8 cellular contexts compared by ENCODE assay signal in the genomic region with DNA sequence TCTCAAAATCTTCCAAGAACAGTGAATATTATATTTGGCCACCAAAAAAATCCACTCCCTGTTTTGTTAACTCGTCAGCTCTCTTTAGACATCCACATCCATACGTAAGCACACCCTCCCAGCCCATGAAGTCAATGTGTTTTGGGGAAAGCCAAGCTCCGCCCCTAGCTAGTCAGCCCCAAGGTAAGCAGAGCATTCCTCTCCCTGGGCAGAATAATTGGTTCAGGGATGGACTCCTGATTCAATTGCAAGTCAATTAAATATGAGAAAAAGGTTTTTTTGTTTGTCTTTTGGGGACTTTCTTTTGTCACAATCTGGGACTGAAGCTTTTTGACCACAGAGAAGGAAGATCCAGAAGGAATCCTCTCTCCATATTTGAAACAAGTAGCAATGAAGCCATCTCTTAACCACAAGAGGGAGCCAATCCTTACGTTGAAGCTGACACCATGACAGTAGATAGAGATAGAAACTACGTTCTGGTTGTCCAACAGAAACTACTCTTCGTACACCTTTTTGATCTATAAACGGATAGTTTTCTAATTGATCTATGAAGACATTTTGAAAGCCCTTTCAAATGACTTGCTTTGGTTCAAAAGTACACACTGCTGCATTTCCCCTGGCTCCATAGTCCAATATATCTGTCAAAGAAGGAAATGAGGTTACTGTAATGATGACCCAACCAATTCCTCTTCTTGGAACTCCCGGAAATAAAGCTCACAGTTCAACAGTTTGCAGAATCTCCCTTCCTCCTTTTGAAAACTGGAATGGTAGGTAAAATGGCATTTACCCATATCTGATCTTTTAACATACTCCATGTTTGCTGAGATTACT.
A peak's percentile ranks its signal among the peaks of the same experiment; 100 is the strongest.
DNase-seq lines count a peak whose midpoint lies in the region; ATAC-seq and TF ChIP-seq lines count a peak whose summit lies in the region.

No MANE protein-coding gene starts in this region.

- peak; percentile 95 for ATAC-seq in HCT116
- no peak for ATAC-seq in activated T-cell treated with anti-CD3 and anti-CD28 coated beads, Interleukin-2, amount 50 U/mL, for 4 hours

- H4K8ac ChIP-seq in neuronal stem cell (ENCODE audit: low read depth, low read length), result no peak overlapping the region

- no peak overlapping the region for H2BK15ac ChIP-seq in neuronal stem cell (ENCODE audit: low read length)

- H3K9me3 Mint-ChIP-seq in activated T-cell treated with anti-CD3 and anti-CD28 coated beads, Interleukin-2, amount 50 U/mL, for 4 hours, result peaks cover 10% of the 10 kb centered on the region

- POLR2A ChIA-PET in HCT116 (lab: Charles Lee), result no interaction called here

- H4K20me1 ChIP-seq in HCT116 (ENCODE audit: insufficient read depth), result no peaks in the 10 kb centered on the region

- H3K4me3 Mint-ChIP-seq in activated T-cell treated with anti-CD3 and anti-CD28 coated beads, Interleukin-2, amount 50 U/mL, for 4 hours, result no peak overlapping the region

- H3K4me3 ChIP-seq in HCT116 (replicated peaks in 1 of 2; ENCODE audit: low read depth in 1 of 2, low read length in 2 of 2) (no peak overlapping the region), tibial artery (no peak overlapping the region), neuronal stem cell (ENCODE audit: low read length in 2 of 2) (no peak overlapping the region)

- TF ChIP-seq POLR2A in HCT116 (IDR thresholded peaks at IDR 0.05; ENCODE audit: borderline replicate concordance, extremely low read depth, insufficient read depth, insufficient read length), result no peak

- H2BK12ac ChIP-seq in neuronal stem cell (ENCODE audit: low read length), result no peak overlapping the region

- no peaks in the 10 kb centered on the region for H3K4me1 Mint-ChIP-seq in activated T-cell treated with anti-CD3 and anti-CD28 coated beads, Interleukin-2, amount 50 U/mL, for 4 hours (ENCODE audit: low read depth)

- CTCF ChIA-PET in HCT116 (lab: Charles Lee), result interaction anchor here (0.7 to 1.8 kb wide), 12 partner anchors 9 to 419 kb away, joined by 3 to 7 read pairs (median 4); no protein-coding TSS in a partner anchor

- H3K79me1 ChIP-seq in neuronal stem cell (ENCODE audit: low read depth, low read length), result no peaks in the 10 kb centered on the region

- TF ChIP-seq CTCF in HCT116 (IDR thresholded peaks at IDR 0.05 in 2 of 3, conservative IDR thresholded peaks at IDR 0.05 in 1 of 3; ENCODE audit: borderline replicate concordance in 1 of 3, insufficient read depth in 1 of 3, low read depth in 2 of 3, low read length in 2 of 3), result peak; percentile 51 to 81 (median 65); a peak in 5 of 6 replicates
- TF ChIP-seq CTCF in tibial artery (IDR thresholded peaks at IDR 0.05), result peak; percentile 59 to 62

- H2BK5ac ChIP-seq in neuronal stem cell (ENCODE audit: low read length), result no peak overlapping the region

- H3K36me3 ChIP-seq in HCT116 (ENCODE audit: control insufficient read depth in 1 of 2, insufficient read depth in 2 of 2, low read length in 2 of 2), result no peaks in the 10 kb centered on the region
- no peaks in the 10 kb centered on the region for H3K36me3 ChIP-seq in tibial artery
- no peaks in the 10 kb centered on the region for H3K36me3 ChIP-seq in neuronal stem cell (replicated peaks in 1 of 2; ENCODE audit: control insufficient read depth in 2 of 2, insufficient read depth in 2 of 2, low read length in 2 of 2)

- DNase-seq in COR-L47 (lab: John Stamatoyannopoulos, UW), result peak; percentile 46
- peak; percentile 48 for DNase-seq in HCT116 (ENCODE audit: low read depth, low spot score)
- peak; percentile 65 to 71 for DNase-seq in NCI-H2081 (lab: John Stamatoyannopoulos, UW)
- DNase-seq in T47D (ENCODE audit: low read depth in 1 of 2, low spot score in 1 of 2), result peak; percentile 13 to 74
- DNase-seq in kidney glomerular epithelial cell (lab: John Stamatoyannopoulos, UW), result peak; percentile 24
- DNase-seq in tibial artery, result no peak
- no peak for DNase-seq in neuronal stem cell (ENCODE audit: low spot score)
- DNase-seq in activated T-cell treated with anti-CD3 and anti-CD28 coated beads, Interleukin-2, amount 50 U/mL, for 4 hours, result no peak

- H3K9me3 ChIP-seq in HCT116 (ENCODE audit: control insufficient read depth in 1 of 2, insufficient read depth in 1 of 2, low read depth in 1 of 2, low read length in 2 of 2) (no peaks in the 10 kb centered on the region), tibial artery (no peaks in the 10 kb centered on the region), neuronal stem cell (replicated peaks in 1 of 2; ENCODE audit: control insufficient read depth in 2 of 2, insufficient read depth in 1 of 2, low read depth in 1 of 2, low read length in 2 of 2) (peaks cover 0 to 3% of the 10 kb centered on the region in 2 donors)

- BruUV-seq in HCT116 (replicated peaks; lab: Mats Ljungman, UMichigan), result no TSS peak

- peaks cover 3 to 19% of the 10 kb centered on the region in 2 experiments; a peak in 3 of 4 replicates for H3K4me1 ChIP-seq in HCT116 (ENCODE audit: control insufficient read depth in 1 of 2, insufficient read depth in 2 of 2, low read length in 2 of 2)
- H3K4me1 ChIP-seq in tibial artery, result peaks cover 0 to 4% (median 0%) of the 10 kb centered on the region in 4 donors
- no peaks in the 10 kb centered on the region for H3K4me1 ChIP-seq in neuronal stem cell (ENCODE audit: control insufficient read depth in 2 of 2, insufficient read depth in 1 of 2, low read depth in 1 of 2, low read length in 2 of 2)

- H3K27me3 ChIP-seq in HCT116 (ENCODE audit: insufficient read depth, low read length) (no peaks in the 10 kb centered on the region), tibial artery (no peaks in the 10 kb centered on the region), neuronal stem cell (ENCODE audit: control insufficient read depth in 3 of 3, insufficient read depth in 3 of 3, low read depth in 1 of 3, low read length in 3 of 3) (peaks cover 0 to 26% (median 0%) of the 10 kb centered on the region in 3 experiments)

- H3K14ac ChIP-seq in neuronal stem cell (ENCODE audit: low read length), result no peak overlapping the region

- in situ Hi-C loops in T47D (cut with HindIII; ENCODE audit: low pct_unique_long_range_greater_than_20kb, low sequenced_read_pairs), result no loop called here

- no peak overlapping the region for H3K9ac ChIP-seq in HCT116 (ENCODE audit: low read length)
- H3K9ac ChIP-seq in neuronal stem cell (ENCODE audit: low read depth, low read length, poor library complexity), result no peak overlapping the region

- intact Hi-C loops in HCT116 (cut with micrococcal nuclease) (loop anchor here (1.0 to 2.0 kb wide), 2 partner anchors 164 to 326 kb away; no protein-coding TSS in a partner anchor), tibial artery (cut with DNase I; ENCODE audit: low total_unique reads) (loop anchor here (2.0 kb wide), 1 partner anchor 164 kb away; no protein-coding TSS in a partner anchor)

- no peak overlapping the region for H3K23ac ChIP-seq in neuronal stem cell (ENCODE audit: low read depth, low read length, poor library complexity)

- no peak overlapping the region for H3K4ac ChIP-seq in neuronal stem cell (ENCODE audit: low read length)

- H3K27ac ChIP-seq in HCT116 (ENCODE audit: low read depth, low read length) (no peak overlapping the region), tibial artery (no peak overlapping the region), neuronal stem cell (replicated peaks; ENCODE audit: low read length) (no peak overlapping the region)

- RAD21 ChIA-PET in HCT116 (lab: Charles Lee; ENCODE audit: low non-redundant PET in 1 of 2, low total read pairs in 2 of 2, uncharacterized antibody in 2 of 2, unreplicated experiment in 2 of 2), result interaction anchor here (0.5 to 1.2 kb wide), 4 partner anchors 9 to 167 kb away, joined by 3 read pairs; partner anchors contain the start of gene TLE1 (in 1 of the 2)

- no peak overlapping the region for H3K18ac ChIP-seq in neuronal stem cell (ENCODE audit: low read length)

- peak overlapping the region; percentile 100 for H2AFZ ChIP-seq in HCT116 (ENCODE audit: low read depth, low read length, poor library complexity, severe bottlenecking)
- no peak overlapping the region for H2AFZ ChIP-seq in neuronal stem cell (ENCODE audit: low read length)

- no peaks in the 10 kb centered on the region for H3K9me2 ChIP-seq in HCT116 (ENCODE audit: insufficient read depth)

- no peak overlapping the region for H2AK5ac ChIP-seq in neuronal stem cell (ENCODE audit: low read depth, low read length)

- no CpG with 5 or more reads among the region's 8 CpGs for WGBS in neuronal stem cell (ENCODE audit: extremely low coverage in 2 of 2, insufficient read length in 2 of 2, insufficient replicate concordance in 1 of 2), 2 donors

- H3K4me2 ChIP-seq in HCT116 (ENCODE audit: low read length) (peak overlapping the region; percentile 18), neuronal stem cell (ENCODE audit: insufficient read depth, low read length, poor library complexity, severe bottlenecking) (no peak overlapping the region)

- no peaks in the 10 kb centered on the region for H3K36me3 Mint-ChIP-seq in activated T-cell treated with anti-CD3 and anti-CD28 coated beads, Interleukin-2, amount 50 U/mL, for 4 hours (ENCODE audit: insufficient read depth)

- no peaks in the 10 kb centered on the region for H3K27me3 Mint-ChIP-seq in activated T-cell treated with anti-CD3 and anti-CD28 coated beads, Interleukin-2, amount 50 U/mL, for 4 hours (ENCODE audit: low read depth)

- no peak overlapping the region for H2BK120ac ChIP-seq in neuronal stem cell (ENCODE audit: low read depth, low read length)

- no peaks in the 10 kb centered on the region for H3K79me2 ChIP-seq in HCT116 (ENCODE audit: insufficient read depth, low read length)

- peak; percentile 68 for TF ChIP-seq RAD21 in HCT116 (IDR thresholded peaks at IDR 0.05; ENCODE audit: low read depth)

- no peak overlapping the region for H4K91ac ChIP-seq in neuronal stem cell (ENCODE audit: low read depth, low read length, poor library complexity)

TF ChIP-seq in HCT116, 20 proteins besides CTCF, POLR2A, EP300 and RAD21 (continues in another document):
- TF ChIP-seq SP1 (IDR thresholded peaks at IDR 0.05; ENCODE audit: low read depth) (no peak), EGR1 (IDR thresholded peaks at IDR 0.05; ENCODE audit: low read depth) (no peak), ELF1 (IDR thresholded peaks at IDR 0.05; ENCODE audit: borderline replicate concordance, low read depth) (no peak), FOSL1 (IDR thresholded peaks at IDR 0.05; ENCODE audit: low read depth) (no peak), ZFX (IDR thresholded peaks at IDR 0.05) (no peak), SRF (IDR thresholded peaks at IDR 0.05; ENCODE audit: low read depth) (no peak), ZNF274 (IDR thresholded peaks at IDR 0.05; ENCODE audit: low read depth, low read length) (no peak), EZH2phosphoT487 (IDR thresholded peaks at IDR 0.05; ENCODE audit: borderline replicate concordance) (no peak), TCF7L2 (IDR thresholded peaks at IDR 0.05; ENCODE audit: borderline replicate concordance, extremely low read depth, insufficient read depth, insufficient read length) (no peak)
- TF ChIP-seq, protein P1, sequence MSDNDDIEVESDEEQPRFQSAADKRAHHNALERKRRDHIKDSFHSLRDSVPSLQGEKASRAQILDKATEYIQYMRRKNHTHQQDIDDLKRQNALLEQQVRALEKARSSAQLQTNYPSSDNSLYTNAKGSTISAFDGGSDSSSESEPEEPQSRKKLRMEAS (IDR thresholded peaks at IDR 0.05), result no peak

Comparison
In these comparisons a context has a peak if more than half of its experiments do, and no peak if none do; other contexts are left out.
1. DNase-seq: peak in COR-L47 (single experiment), HCT116 (single experiment), NCI-H2081 (2 of 2), T47D (2 of 2) and kidney glomerular epithelial cell (single experiment); none in tibial artery (0 of 2), neuronal stem cell (single experiment) and activated T-cell treated with anti-CD3 and anti-CD28 coated beads, Interleukin-2, amount 50 U/mL, for 4 hours (single experiment).